Comparison of ENCODE assay signal across 2 cellular contexts in genomic region chr20:37501940-37502339, GRCh38.
TF ChIP-seq lines count a peak whose summit lies in the region.

No MANE protein-coding gene starts in this region.

TF ChIP-seq in HCT116, 20 proteins besides CTCF, POLR2A, EP300 and RAD21:
- TF ChIP-seq POLR2AphosphoS5 (IDR thresholded peaks at IDR 0.05; ENCODE audit: low read depth, low read length) (no peak), EZH2phosphoT487 (IDR thresholded peaks at IDR 0.05; ENCODE audit: borderline replicate concordance) (no peak), EGR1 (IDR thresholded peaks at IDR 0.05; ENCODE audit: low read depth) (no peak), TCF7L2 (IDR thresholded peaks at IDR 0.05; ENCODE audit: borderline replicate concordance, extremely low read depth, insufficient read depth, insufficient read length) (no peak), YY1 (IDR thresholded peaks at IDR 0.05; ENCODE audit: extremely low read depth, insufficient replicate concordance, low read depth, low read length) (no peak), ZFX (IDR thresholded peaks at IDR 0.05) (no peak), ZNF274 (IDR thresholded peaks at IDR 0.05; ENCODE audit: low read depth, low read length) (no peak), EZH2 (IDR thresholded peaks at IDR 0.05) (no peak), SP1 (IDR thresholded peaks at IDR 0.05; ENCODE audit: low read depth) (no peak), CEBPB (IDR thresholded peaks at IDR 0.05; ENCODE audit: low read depth) (no peak), ELF1 (IDR thresholded peaks at IDR 0.05; ENCODE audit: borderline replicate concordance, low read depth) (no peak), ATF3 (IDR thresholded peaks at IDR 0.05) (no peak), SRF (IDR thresholded peaks at IDR 0.05; ENCODE audit: low read depth) (no peak), ZBTB33 (IDR thresholded peaks at IDR 0.05; ENCODE audit: extremely low read depth, insufficient replicate concordance, low read length) (no peak), CBX3 (IDR thresholded peaks at IDR 0.05; ENCODE audit: low read depth) (no peak), FOSL1 (IDR thresholded peaks at IDR 0.05; ENCODE audit: low read depth) (no peak), JUND (IDR thresholded peaks at IDR 0.05) (no peak)

TF ChIP-seq in K562, 482 proteins besides CTCF, POLR2A, EP300 and RAD21:
- TF ChIP-seq ZBED1 (IDR thresholded peaks at IDR 0.05) (no peak), SOX6 (IDR thresholded peaks at IDR 0.05) (no peak), BRD9 (IDR thresholded peaks at IDR 0.05; ENCODE audit: low read depth, partially characterized antibody) (no peak), CHD4 (IDR thresholded peaks at IDR 0.05; ENCODE audit: insufficient read depth, insufficient replicate concordance, low read depth, low read length, poor library complexity, severe bottlenecking) (no peak), CREB3 (tag; conservative IDR thresholded peaks at IDR 0.05; ENCODE audit: low read depth) (no peak), ARHGAP35 (IDR thresholded peaks at IDR 0.05; ENCODE audit: partially characterized antibody) (no peak), ETS1 (conservative IDR thresholded peaks at IDR 0.05; ENCODE audit: control insufficient read depth, low read depth, low read length) (no peak), ETV6 (IDR thresholded peaks at IDR 0.05; ENCODE audit: borderline replicate concordance in 1 of 2, low read depth in 2 of 2, low read length in 1 of 2) (no peak), ETV6 (CRISPR knock-in tag; IDR thresholded peaks at IDR 0.05; ENCODE audit: borderline replicate concordance) (no peak), DEAF1 (CRISPR knock-in tag; IDR thresholded peaks at IDR 0.05) (no peak), ZNF3 (CRISPR knock-in tag; IDR thresholded peaks at IDR 0.05) (no peak), NR4A1 (CRISPR knock-in tag; IDR thresholded peaks at IDR 0.05) (no peak), NR4A1 (tag; IDR thresholded peaks at IDR 0.05) (no peak), ZFX (CRISPR knock-in tag; IDR thresholded peaks at IDR 0.05) (no peak), SNIP1 (IDR thresholded peaks at IDR 0.05; ENCODE audit: low read depth) (no peak), MNT (conservative IDR thresholded peaks at IDR 0.05) (no peak), TAL1 (IDR thresholded peaks at IDR 0.05) (no peak), ATF3 (IDR thresholded peaks at IDR 0.05) (no peak), ATF3 (CRISPR knock-in tag; conservative IDR thresholded peaks at IDR 0.05) (no peak), MBD1 (CRISPR knock-in tag; IDR thresholded peaks at IDR 0.05) (no peak), SUPT5H (IDR thresholded peaks at IDR 0.05) (no peak), RBM39 (optimal IDR thresholded peaks at IDR 0.05; ENCODE audit: low read depth, low read length) (no peak), ZNF384 (IDR thresholded peaks at IDR 0.05; ENCODE audit: low read depth, low read length) (no peak)
